Comparison of ENCODE assay signal across 8 cellular contexts in genomic region chr16:84175351-84176081, GRCh38. TPM values are rescaled to one million over a fixed set of nuclear protein-coding genes. Genes with fewer than 3 reads are reported as not detected.
DNase-seq lines count a peak whose midpoint lies in the region; ATAC-seq, FAIRE-seq and TF ChIP-seq lines count a peak whose summit lies in the region.

No MANE protein-coding gene starts in this region.

- no peak overlapping the region for H3K4me2 ChIP-seq in SK-N-SH
- H3K4me2 ChIP-seq in astrocyte (ENCODE audit: low read length) = no peak overlapping the region

- BruUV-seq in Calu3 (replicated peaks; lab: Mats Ljungman, UMichigan) = TSS peak; percentile 4

- H4K20me1 ChIP-seq in SK-N-SH (ENCODE audit: insufficient read depth) (0 out of 2 replicates have a peak, but pooled peaks cover 5% of the 10 kb centered on the region), astrocyte (ENCODE audit: insufficient read depth, low read length) (peaks cover 25% of the 10 kb centered on the region)

- H3K4me3 Mint-ChIP-seq in Calu3 (ENCODE audit: low read depth, unreplicated experiment) (no peak overlapping the region), astrocyte (ENCODE audit: unreplicated experiment) (peak overlapping the region; percentile 27)

- peak overlapping the region; percentile 45 for H3K27ac Mint-ChIP-seq in Calu3 (ENCODE audit: unreplicated experiment)
- H3K27ac Mint-ChIP-seq in astrocyte (ENCODE audit: unreplicated experiment) = no peak overlapping the region

- H3K9me2 ChIP-seq in SK-N-SH = no peaks in the 10 kb centered on the region

- no peak for FAIRE-seq in astrocyte (lab: Jason Lieb, UNC)

- H3K27me3 Mint-ChIP-seq in Calu3 (ENCODE audit: unreplicated experiment) (no peaks in the 10 kb centered on the region), astrocyte (ENCODE audit: low read depth, unreplicated experiment) (no peaks in the 10 kb centered on the region)

- 33% methylated on average over 9 of the region's 10 CpGs for WGBS in SK-N-SH (ENCODE audit: low lambda C conversion rate)
- WGBS in iPS DF 6.9 (ENCODE audit: insufficient coverage, insufficient read length) = no CpG with 5 or more reads among the region's 10 CpGs

- H3K4me1 Mint-ChIP-seq in Calu3 (ENCODE audit: low read depth, unreplicated experiment) (peaks cover 9% of the 10 kb centered on the region), astrocyte (ENCODE audit: low read depth, unreplicated experiment) (peaks cover 34% of the 10 kb centered on the region)

- DNase-seq in Calu3 = peak; percentile 88
- DNase-seq in KG1 (lab: John Stamatoyannopoulos, UW) = peak; percentile 24
- peak; percentile 91 for DNase-seq in SK-N-SH
- DNase-seq in astrocyte (ENCODE audit: low read depth) = peak; percentile 18
- DNase-seq in iPS DF 6.9 (ENCODE audit: low read depth, low spot score) = peak; percentile 9
- DNase-seq in stimulated activated CD4-positive, alpha-beta T cell treated with anti-CD3 and anti-CD28 coated beads, Interleukin-15, amount 100 ng/mL, for 48 hours (ENCODE audit: low read depth in 2 of 2) = peak; percentile 33 to 47

- TF ChIP-seq EP300 in SK-N-SH (IDR thresholded peaks at IDR 0.05; ENCODE audit: borderline replicate concordance in 1 of 2, low read depth in 1 of 2, low read length in 1 of 2) = no peak

- no peak overlapping the region for H2AFZ ChIP-seq in SK-N-SH (ENCODE audit: low read depth)
- H2AFZ ChIP-seq in astrocyte (ENCODE audit: low read depth, low read length) = no peak overlapping the region

- H3K79me2 ChIP-seq in SK-N-SH (ENCODE audit: insufficient read depth) = no peaks in the 10 kb centered on the region
- H3K79me2 ChIP-seq in astrocyte (ENCODE audit: insufficient read depth, low read length) = no peaks in the 10 kb centered on the region

- CTCF ChIA-PET in Calu3 (lab: Charles Lee) (interaction anchor here (0.8 to 2.2 kb wide), 5 partner anchors 11 to 222 kb away, joined by 3 to 9 read pairs (median 5); partner anchors contain the start of genes MBTPS1 and TAF1C), SK-N-SH (lab: Yijun Ruan, JAX) (interaction anchor here (0.6 to 9.0 kb wide), 39 partner anchors 9 to 323 kb away, joined by 3 to 109 read pairs (median 5); partner anchors contain the start of genes ADAD2, DNAAF1, HSDL1 and MBTPS1)

- H3K9ac ChIP-seq in SK-N-SH = no peak overlapping the region
- H3K9ac ChIP-seq in astrocyte (ENCODE audit: low read length) = no peak overlapping the region

- H3K27ac ChIP-seq in SK-N-SH (ENCODE audit: low read depth in 2 of 2, low read length in 1 of 2) (no peak overlapping the region), astrocyte (ENCODE audit: low read depth, low read length) (no peak overlapping the region), iPS DF 6.9 (ENCODE audit: low read length) (no peak overlapping the region)

- H3K9me3 ChIP-seq in SK-N-SH (no peaks in the 10 kb centered on the region), astrocyte (ENCODE audit: insufficient read depth, low read depth, low read length) (no peaks in the 10 kb centered on the region), iPS DF 6.9 (ENCODE audit: control insufficient read depth, insufficient read depth, low read length) (no peaks in the 10 kb centered on the region)

- intact Hi-C loops in Calu3 (cut with micrococcal nuclease; ENCODE audit: unreplicated experiment) = loop anchor here (1.0 to 10.0 kb wide), 3 partner anchors 31 to 221 kb away; partner anchors contain the start of gene OSGIN1

- no peak overlapping the region for H3K4me3 ChIP-seq in SK-N-SH (ENCODE audit: low read depth in 2 of 2, low read length in 1 of 2)
- no peak overlapping the region for H3K4me3 ChIP-seq in astrocyte (ENCODE audit: insufficient read depth, low read depth, low read length)
- no peak overlapping the region for H3K4me3 ChIP-seq in iPS DF 6.9 (ENCODE audit: low read length)

- peaks cover 0 to 7% of the 10 kb centered on the region in 2 experiments; a peak in 1 of 4 replicates for H3K4me1 ChIP-seq in SK-N-SH (ENCODE audit: control insufficient read depth in 1 of 2, insufficient read depth in 2 of 2, low read depth in 1 of 2, low read length in 1 of 2)
- peaks cover 18% of the 10 kb centered on the region for H3K4me1 ChIP-seq in astrocyte (ENCODE audit: insufficient read depth, low read length)
- peaks cover 2% of the 10 kb centered on the region; the same call in 1 of the 2 replicates for H3K4me1 ChIP-seq in iPS DF 6.9 (ENCODE audit: control insufficient read depth, insufficient read depth, low read length)

- no peaks in the 10 kb centered on the region for H3K9me3 Mint-ChIP-seq in Calu3 (ENCODE audit: low read depth, unreplicated experiment)
- H3K9me3 Mint-ChIP-seq in astrocyte (ENCODE audit: unreplicated experiment) = no peaks in the 10 kb centered on the region

- H3K36me3 Mint-ChIP-seq in Calu3 (ENCODE audit: insufficient read depth, unreplicated experiment) (peaks cover 21% of the 10 kb centered on the region), astrocyte (ENCODE audit: low read depth, unreplicated experiment) (peaks cover 1% of the 10 kb centered on the region)

- no peaks in the 10 kb centered on the region for H3K27me3 ChIP-seq in SK-N-SH (ENCODE audit: insufficient read depth)
- no peaks in the 10 kb centered on the region for H3K27me3 ChIP-seq in astrocyte (ENCODE audit: insufficient read depth, low read length)
- no peaks in the 10 kb centered on the region for H3K27me3 ChIP-seq in iPS DF 6.9 (ENCODE audit: control insufficient read depth, insufficient read depth, low read length)

- no peaks in the 10 kb centered on the region for H3F3A ChIP-seq in SK-N-SH (replicated peaks; ENCODE audit: insufficient read depth)

- peak; percentile 93 for TF ChIP-seq CTCF in Calu3 (IDR thresholded peaks at IDR 0.05; ENCODE audit: unreplicated experiment)
- peak; percentile 78 for TF ChIP-seq CTCF in SK-N-SH (IDR thresholded peaks at IDR 0.05)
- TF ChIP-seq CTCF in astrocyte (IDR thresholded peaks at IDR 0.05; ENCODE audit: insufficient read depth, low read depth, low read length) = peak; percentile 42

- H3K36me3 ChIP-seq in SK-N-SH (replicated peaks in 1 of 2; ENCODE audit: control insufficient read depth in 1 of 2, insufficient read depth in 2 of 2, low read length in 1 of 2) (peaks cover 0 to 21% of the 10 kb centered on the region in 2 experiments), astrocyte (ENCODE audit: insufficient read depth, low read length) (no peaks in the 10 kb centered on the region), iPS DF 6.9 (ENCODE audit: control insufficient read depth, insufficient read depth, low read length) (peaks cover 21% of the 10 kb centered on the region)

- ATAC-seq in GM21529 (IDR thresholded peaks at IDR 0.05; ENCODE audit: unreplicated experiment) = peak; percentile 68
- ATAC-seq in HG02642 (IDR thresholded peaks at IDR 0.05; ENCODE audit: poor library complexity, unreplicated experiment) = no peak

- peak; percentile 91 for TF ChIP-seq RAD21 in SK-N-SH (IDR thresholded peaks at IDR 0.05; ENCODE audit: low read length)

- POLR2A ChIA-PET in SK-N-SH (lab: Yijun Ruan, JAX) = interaction anchor here (1.2 kb wide), 1 partner anchor 12 kb away, joined by 4 read pairs; the partner anchor contains the start of gene TAF1C

TF ChIP-seq in SK-N-SH, 30 proteins besides CTCF, POLR2A, EP300 and RAD21 (continues in another document):
- TF ChIP-seq GABPA (IDR thresholded peaks at IDR 0.05; ENCODE audit: low read depth) (no peak), GATA2 (CRISPR knock-in tag; IDR thresholded peaks at IDR 0.05) (no peak), MXI1 (IDR thresholded peaks at IDR 0.05; ENCODE audit: low read depth, low read length) (peak; percentile 95), USF1 (IDR thresholded peaks at IDR 0.05; ENCODE audit: borderline replicate concordance, low read depth) (peak; percentile 7; the same call in 1 of the 2 replicates), ELF1 (IDR thresholded peaks at IDR 0.05) (no peak), SMC3 (IDR thresholded peaks at IDR 0.05; ENCODE audit: low read depth, low read length) (peak; percentile 74), RCOR1 (IDR thresholded peaks at IDR 0.05; ENCODE audit: low read length) (peak; percentile 59; the same call in 1 of the 2 replicates), FOXJ3 (CRISPR knock-in tag; IDR thresholded peaks at IDR 0.05) (no peak), CHD2 (IDR thresholded peaks at IDR 0.05; ENCODE audit: low read length, partially characterized antibody) (peak; percentile 18), POLR2AphosphoS5 (IDR thresholded peaks at IDR 0.05; ENCODE audit: low read depth, low read length) (no peak)
- TF ChIP-seq, protein P1, sequence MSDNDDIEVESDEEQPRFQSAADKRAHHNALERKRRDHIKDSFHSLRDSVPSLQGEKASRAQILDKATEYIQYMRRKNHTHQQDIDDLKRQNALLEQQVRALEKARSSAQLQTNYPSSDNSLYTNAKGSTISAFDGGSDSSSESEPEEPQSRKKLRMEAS (IDR thresholded peaks at IDR 0.05; ENCODE audit: low read depth) = peak; percentile 69

RNA-seq across cellular contexts. Expression of gene TAF1C, which starts 11.3 kb away (rescaled TPM):
- total RNA-seq in Calu3 (2022) = 77.4 and 78.5 TPM in 2 replicates
- polyA plus RNA-seq in SK-N-SH (2012; rRNA removed) = 49.3 and 56.1 TPM in 2 replicates
- 7.4 and 12.2 TPM in 2 replicates for polyA plus RNA-seq in SK-N-SH (2012; cell fraction: cytosol; rRNA removed)
- polyA plus RNA-seq in SK-N-SH (2012; cell fraction: nucleus; rRNA removed) = 440 and 505 TPM in 2 replicates
- 30.4 and 34.1 TPM in 2 replicates for total RNA-seq in astrocyte

RNA-seq across cellular contexts. Expression of gene ADAD2, which starts 15.4 kb away (rescaled TPM):
- total RNA-seq in Calu3 (2022) (not detected in 2 replicates), astrocyte (not detected in 2 replicates)
- polyA plus RNA-seq in SK-N-SH (2012; rRNA removed) = not detected in 2 replicates
- not detected in 2 replicates for polyA plus RNA-seq in SK-N-SH (2012; cell fraction: cytosol; rRNA removed)
- 0.02 and 0.04 TPM in 2 replicates for polyA plus RNA-seq in SK-N-SH (2012; cell fraction: nucleus; rRNA removed)

RNA-seq across cellular contexts. Expression of gene DNAAF1, which starts 30.4 kb away (rescaled TPM):
- total RNA-seq in Calu3 (2022) (0.32 TPM in 1 of 2 replicates, not detected in the other), astrocyte (0.30 and 0.38 TPM in 2 replicates)
- polyA plus RNA-seq in SK-N-SH (2012; rRNA removed) = 0.26 and 0.35 TPM in 2 replicates
- polyA plus RNA-seq in SK-N-SH (2012; cell fraction: cytosol; rRNA removed) = 0.09 TPM in 2 replicates
- polyA plus RNA-seq in SK-N-SH (2012; cell fraction: nucleus; rRNA removed) = 2.1 and 2.2 TPM in 2 replicates

RNA-seq across cellular contexts. Expression of gene HSDL1, which starts 30.5 kb away (rescaled TPM):
- total RNA-seq in Calu3 (2022) (20.8 and 23.0 TPM in 2 replicates), astrocyte (26.5 and 29.2 TPM in 2 replicates)
- polyA plus RNA-seq in SK-N-SH (2012; rRNA removed) = 14.5 and 19.3 TPM in 2 replicates
- polyA plus RNA-seq in SK-N-SH (2012; cell fraction: cytosol; rRNA removed) = 18.4 and 19.0 TPM in 2 replicates
- polyA plus RNA-seq in SK-N-SH (2012; cell fraction: nucleus; rRNA removed) = 9.7 and 18.6 TPM in 2 replicates

RNA-seq across cellular contexts. Expression of gene MBTPS1, which starts 58.8 kb away (rescaled TPM):
- total RNA-seq in Calu3 (2022) (116 and 130 TPM in 2 replicates), astrocyte (85.9 and 88.2 TPM in 2 replicates)
- polyA plus RNA-seq in SK-N-SH (2012; rRNA removed) = 81.6 and 84.9 TPM in 2 replicates
- 81.9 and 82.5 TPM in 2 replicates for polyA plus RNA-seq in SK-N-SH (2012; cell fraction: cytosol; rRNA removed)
- polyA plus RNA-seq in SK-N-SH (2012; cell fraction: nucleus; rRNA removed) = 140 and 164 TPM in 2 replicates

Comparison
In these comparisons a context has a peak if more than half of its experiments do, and no peak if none do; other contexts are left out.
1. DNase-seq: peak in every context shown above with its lines; median percentile 91 in SK-N-SH; 88 in Calu3; 40 in stimulated activated CD4-positive, alpha-beta T cell treated with anti-CD3 and anti-CD28 coated beads, Interleukin-15, amount 100 ng/mL, for 48 hours; 24 in KG1; 18 in astrocyte; 9 in iPS DF 6.9.
2. CTCF ChIP-seq: peak in every context shown above with its lines; median percentile 93 in Calu3; 78 in SK-N-SH; 42 in astrocyte.